In genomic region chr19:43715776-43716175, GRCh38 we compare ENCODE assay signal across 28 cellular contexts. TPM values are rescaled to one million over a fixed set of nuclear protein-coding genes. Genes with fewer than 3 reads are reported as not detected.
"Had no signal": no experiment of that assay in that cellular context is flagged by ENCODE, and none has a peak within 500 bp of the region (broad histone marks: within the 10 kb centered on the region; RNA-seq: fewer than 3 reads in every experiment).

Gene IRGC, plus strand, starts transcription at chr19:43716076. Its CDS starts 2,483 bp downstream, at chr19:43718559.

- DNase-seq: activated CD4-positive, alpha-beta T cell treated with anti-CD3 and anti-CD28 coated beads for 48 hours; activated CD4-positive, alpha-beta T cell treated with anti-CD3 and anti-CD28 coated beads, Interleukin-2, amount 50 U/mL, for 4 hours; activated CD4-positive, CD25-positive, alpha-beta regulatory T cell treated with anti-CD3 and anti-CD28 coated beads, Interleukin-2, amount 50 U/mL, for 72 hours; activated CD8-positive, alpha-beta memory T cell treated with anti-CD3 and anti-CD28 coated beads, Interleukin-2, amount 50 U/mL, for 48 hours; activated CD8-positive, alpha-beta T cell treated with anti-CD3 and anti-CD28 coated beads, Interleukin-2, amount 10 ng/mL, durations not matched to agents 7 days and 5 days; activated effector memory CD4-positive, alpha-beta T cell treated with Interleukin-2 at 50 U/mL for 16 hours; activated naive CD4-positive, alpha-beta T cell; activated T-cell treated with anti-CD3 and anti-CD28 coated beads, Interleukin-2, amount 50 U/mL, for 1 hour; amniotic stem cell; body of pancreas; KG1; NCI-H1048; NCI-H146; NCI-H187 treated with DMSO at 0.1 percent for 48 hours; NCI-H2081 treated with DMSO at 0.1 percent for 48 hours; NCI-H446; NCI-H524; PC-9; SHP77 treated with DMSO at 0.1 percent for 48 hours; T-helper 9 cell had no signal

- H3K4me3 ChIP-seq: ascending aorta, body of pancreas, PC-9 had no signal

- ATAC-seq: activated CD8-positive, alpha-beta T cell treated with anti-CD3 and anti-CD28 coated beads, Interleukin-2, amount 10 ng/mL, durations not matched to agents 7 days and 5 days; body of pancreas; WTC11 had no signal

- H3K4me3 Mint-ChIP-seq: activated CD8-positive, alpha-beta T cell treated with anti-CD3 and anti-CD28 coated beads, Interleukin-2, amount 10 ng/mL, durations not matched to agents 7 days and 5 days; activated naive CD4-positive, alpha-beta T cell treated with anti-CD3 and anti-CD28 coated beads, Interleukin-2, amount 50 U/mL, for 24 hours; T-helper 1 cell treated with Interleukin-12 subunit alpha and Interleukin-12 subunit beta and Interleukin-4 antibody, amounts not matched to agents 30 μg/mL and 1 μg/mL, for 36 hours; WTC11 had no signal

- H3K27ac Mint-ChIP-seq: activated CD8-positive, alpha-beta T cell treated with anti-CD3 and anti-CD28 coated beads, Interleukin-2, amount 10 ng/mL, durations not matched to agents 7 days and 5 days; activated naive CD4-positive, alpha-beta T cell treated with anti-CD3 and anti-CD28 coated beads, Interleukin-2, amount 50 U/mL, for 24 hours; T-helper 1 cell treated with Interleukin-12 subunit alpha and Interleukin-12 subunit beta and Interleukin-4 antibody, amounts not matched to agents 30 μg/mL and 1 μg/mL, for 36 hours; WTC11 had no signal

- H3K4me1 Mint-ChIP-seq: activated naive CD4-positive, alpha-beta T cell treated with anti-CD3 and anti-CD28 coated beads, Interleukin-2, amount 50 U/mL, for 24 hours; WTC11 had no signal

- H3K36me3 Mint-ChIP-seq: WTC11 had no signal

- H3K9me3 Mint-ChIP-seq: activated naive CD4-positive, alpha-beta T cell treated with anti-CD3 and anti-CD28 coated beads, Interleukin-2, amount 50 U/mL, for 24 hours; T-helper 1 cell treated with Interleukin-12 subunit alpha and Interleukin-12 subunit beta and Interleukin-4 antibody, amounts not matched to agents 30 μg/mL and 1 μg/mL, for 36 hours; WTC11 had no signal

RNA-seq across cellular contexts. Expression of gene IRGC, which starts in this region (rescaled TPM):
- total RNA-seq: activated CD8-positive, alpha-beta T cell treated with anti-CD3 and anti-CD28 coated beads, Interleukin-2, amount 10 ng/mL, durations not matched to agents 7 days and 5 days; ascending aorta; body of pancreas; bronchial epithelial cell; LHCN-M2; M059J; PC-9; SK-MEL-5; WTC11 had no signal
